In the genomic region with DNA sequence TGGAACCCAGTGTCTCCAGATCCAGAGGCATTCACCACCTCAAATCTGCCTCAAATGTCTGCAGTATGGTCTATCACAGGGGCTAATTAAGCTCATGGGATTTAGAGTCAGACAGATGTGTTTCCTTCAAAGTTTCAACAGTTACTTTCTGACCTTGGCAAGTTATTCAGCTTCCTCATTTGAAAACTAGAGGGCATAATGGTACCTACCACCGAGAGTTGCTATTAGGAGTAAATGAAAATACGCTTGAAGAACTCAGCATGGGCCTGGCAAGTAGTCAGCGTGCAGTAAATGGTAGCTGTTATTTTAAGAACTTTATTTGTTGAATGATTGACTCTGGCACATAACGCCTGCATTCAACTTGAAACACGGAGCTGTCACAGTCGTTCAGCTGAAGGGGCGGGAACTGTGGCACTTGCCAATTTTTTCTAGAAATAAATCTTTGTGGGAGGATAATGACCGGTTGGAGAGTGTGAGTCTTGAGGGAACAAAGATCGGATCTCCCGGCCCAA, we compare ENCODE assay signal across 8 cellular contexts. TPM values are rescaled to one million over a fixed set of nuclear protein-coding genes. Genes with fewer than 3 reads are reported as not detected.
DNase-seq lines count a peak whose midpoint lies in the region; ATAC-seq and TF ChIP-seq lines count a peak whose summit lies in the region.

No MANE protein-coding gene starts in this region.

- CTCF ChIA-PET in IMR-90 (lab: Yijun Ruan, JAX): interaction anchor here (0.6 kb wide), 1 partner anchor 34 kb away, joined by 5 read pairs; no protein-coding TSS in a partner anchor

- H4K5ac ChIP-seq in IMR-90 (ENCODE audit: low read depth, low read length): peak overlapping the region; percentile 94

- no peak for ATAC-seq in activated T-cell treated with anti-CD3 and anti-CD28 coated beads, Interleukin-2, amount 50 U/mL, for 72 hours (replicated peaks in 1 of 2)
- no peak for ATAC-seq in IMR-90 (ENCODE audit: low read depth)

- peak overlapping the region; percentile 99 for H2AK9ac ChIP-seq in IMR-90 (replicated peaks; ENCODE audit: low read depth, low read length, poor library complexity)

- H3K4me2 ChIP-seq in IMR-90 (ENCODE audit: low read depth, low read length) (peak overlapping the region; percentile 80), SU-DHL-6 (ENCODE audit: low read depth, low read length, poor library complexity, severe bottlenecking) (peak overlapping the region; percentile 97)

- H3K79me2 ChIP-seq in SU-DHL-6 (ENCODE audit: insufficient read depth, low read length): peaks cover 37% of the 10 kb centered on the region

- H3K27me3 Mint-ChIP-seq in activated T-cell treated with anti-CD3 and anti-CD28 coated beads, Interleukin-2, amount 50 U/mL, for 72 hours (ENCODE audit: low read depth): no peaks in the 10 kb centered on the region

- H3K36me3 Mint-ChIP-seq in activated T-cell treated with anti-CD3 and anti-CD28 coated beads, Interleukin-2, amount 50 U/mL, for 72 hours (ENCODE audit: insufficient read depth in 2 of 2): peaks cover 16 to 28% of the 10 kb centered on the region in 2 donors

- peak overlapping the region; percentile 85 to 97 for H3K4me3 Mint-ChIP-seq in activated T-cell treated with anti-CD3 and anti-CD28 coated beads, Interleukin-2, amount 50 U/mL, for 72 hours

- peaks cover 6% of the 10 kb centered on the region for H3K36me3 ChIP-seq in IMR-90 (ENCODE audit: control insufficient read depth, insufficient read depth, low read length)
- H3K36me3 ChIP-seq in SU-DHL-6 (ENCODE audit: low read length): peaks cover 4% of the 10 kb centered on the region; the same call in 1 of the 2 replicates

- peak overlapping the region; percentile 89 for H2BK15ac ChIP-seq in IMR-90 (ENCODE audit: low read depth, low read length)

- peak overlapping the region; percentile 95 for H3K23ac ChIP-seq in IMR-90 (ENCODE audit: low read depth, low read length)

- peaks cover 0 to 13% of the 10 kb centered on the region in 2 experiments; a peak in 1 of 4 replicates for H3K79me1 ChIP-seq in IMR-90 (ENCODE audit: low read depth in 1 of 2, low read length in 2 of 2)

- peaks cover 23% of the 10 kb centered on the region for H3F3A ChIP-seq in SU-DHL-6 (ENCODE audit: insufficient read depth)

- H4K20me1 ChIP-seq in IMR-90 (ENCODE audit: insufficient read depth, low read length) (peaks cover 33% of the 10 kb centered on the region), SU-DHL-6 (ENCODE audit: low read depth, low read length) (no peaks in the 10 kb centered on the region; the same call in 1 of the 2 replicates)

- H2AK5ac ChIP-seq in IMR-90 (ENCODE audit: low read depth, low read length): peak overlapping the region; percentile 96

- intact Hi-C loops in IMR-90 (cut with micrococcal nuclease): no loop called here

- peak overlapping the region; percentile 96 for H3K27ac ChIP-seq in IMR-90 (ENCODE audit: insufficient read depth, low read length)
- peak overlapping the region; percentile 99 for H3K27ac ChIP-seq in SU-DHL-6 (ENCODE audit: low read depth, low read length)

- TSS peak; percentile 91 for BruUV-seq in IMR-90 (replicated peaks; lab: Mats Ljungman, UMichigan)

- H3K4ac ChIP-seq in IMR-90 (ENCODE audit: low read depth, low read length): peak overlapping the region; percentile 100

- TF ChIP-seq POLR2A in IMR-90 (IDR thresholded peaks at IDR 0.05; ENCODE audit: low read depth, low read length): no peak

- peaks cover 7% of the 10 kb centered on the region; the same call in 1 of the 2 replicates for H3K9me1 ChIP-seq in IMR-90 (ENCODE audit: insufficient read depth, low read length)

- H3K4me1 Mint-ChIP-seq in activated T-cell treated with anti-CD3 and anti-CD28 coated beads, Interleukin-2, amount 50 U/mL, for 72 hours (ENCODE audit: low read depth): peaks cover 67% of the 10 kb centered on the region

- no peak for TF ChIP-seq RAD21 in IMR-90 (IDR thresholded peaks at IDR 0.05; ENCODE audit: low read length)

- H3K27me3 ChIP-seq in IMR-90 (ENCODE audit: control insufficient read depth, insufficient read depth, low read length) (no peaks in the 10 kb centered on the region), SU-DHL-6 (ENCODE audit: low read length) (no peaks in the 10 kb centered on the region)

- dilution Hi-C loops in IMR-90 (cut with HindIII; ENCODE audit: low sequenced_read_pairs, unreplicated experiment): no loop called here

- no peak for DNase-seq in activated T-cell treated with anti-CD3 and anti-CD28 coated beads, Interleukin-2, amount 50 U/mL, for 72 hours
- DNase-seq in activated T-cell treated with anti-CD3 and anti-CD28 coated beads, Interleukin-2, amount 50 U/mL, for 48 hours: no peak
- DNase-seq in IMR-90 (peak; percentile 37), fibroblast of peridontal ligament (ENCODE audit: extremely low read depth) (peak; percentile 61), occipital lobe (lab: John Stamatoyannopoulos, UW) (peak; percentile 70), COLO668 (lab: John Stamatoyannopoulos, UW; ENCODE audit: unreplicated experiment) (no peak), GM20000 (ENCODE audit: low spot score) (no peak)

- peak overlapping the region; percentile 100 for H3K56ac ChIP-seq in IMR-90 (ENCODE audit: extremely low read depth, insufficient read depth, low read length)

- no peaks in the 10 kb centered on the region for H3K9me2 ChIP-seq in SU-DHL-6 (replicated peaks; ENCODE audit: insufficient read depth, low read length)

- H3K18ac ChIP-seq in IMR-90 (ENCODE audit: low read depth, low read length): peak overlapping the region; percentile 87

- TF ChIP-seq CTCF in IMR-90 (conservative IDR thresholded peaks at IDR 0.05; ENCODE audit: low read depth, low read length): no peak
- no peak for TF ChIP-seq CTCF in SU-DHL-6 (IDR thresholded peaks at IDR 0.05; ENCODE audit: insufficient read depth, low read length, poor library complexity, severe bottlenecking)
- no peak for TF ChIP-seq CTCF in GM20000 (IDR thresholded peaks at IDR 0.05; ENCODE audit: extremely low read depth, missing control alignments)

- H3K4me1 ChIP-seq in IMR-90 (ENCODE audit: control insufficient read depth, insufficient read depth, low read length): peaks cover 7% of the 10 kb centered on the region

- H2BK5ac ChIP-seq in IMR-90 (ENCODE audit: low read depth, low read length, poor library complexity, severe bottlenecking): peak overlapping the region; percentile 97

- H3K9me3 ChIP-seq in IMR-90 (ENCODE audit: control insufficient read depth, insufficient read depth, low read length) (no peaks in the 10 kb centered on the region), SU-DHL-6 (ENCODE audit: insufficient read depth, low read length) (no peaks in the 10 kb centered on the region)

- peak overlapping the region; percentile 97 for H2BK120ac ChIP-seq in IMR-90 (ENCODE audit: low read depth, low read length)

- H3K4me3 ChIP-seq in IMR-90 (ENCODE audit: insufficient read depth, low read depth, low read length) (peak overlapping the region; percentile 63), SU-DHL-6 (ENCODE audit: insufficient read depth, low read length, poor library complexity, severe bottlenecking) (peak overlapping the region; percentile 77)

- POLR2A ChIA-PET in IMR-90 (lab: Charles Lee; ENCODE audit: unreplicated experiment): interaction anchor here (0.5 to 1.0 kb wide), 5 partner anchors 8 to 181 kb away, joined by 3 to 4 read pairs (median 3); no protein-coding TSS in a partner anchor

- H3K9ac ChIP-seq in IMR-90 (ENCODE audit: low read depth, low read length): peak overlapping the region; percentile 92
- H3K9ac ChIP-seq in SU-DHL-6 (ENCODE audit: low read length): peak overlapping the region; percentile 89

- in situ Hi-C loops in IMR-90 (cut with MboI; ENCODE audit: low sequenced_read_pairs): loop anchor here (10.0 kb wide), 1 partner anchor 224 kb away; no protein-coding TSS in a partner anchor

- H4K8ac ChIP-seq in IMR-90 (ENCODE audit: low read depth in 2 of 2, low read length in 2 of 2): peak overlapping the region; percentile 98 to 99

- H3K14ac ChIP-seq in IMR-90 (replicated peaks; ENCODE audit: low read depth, low read length): peak overlapping the region; percentile 98

- no peaks in the 10 kb centered on the region for H3K9me3 Mint-ChIP-seq in activated T-cell treated with anti-CD3 and anti-CD28 coated beads, Interleukin-2, amount 50 U/mL, for 72 hours

- peak overlapping the region; percentile 99 for H3K27ac Mint-ChIP-seq in activated T-cell treated with anti-CD3 and anti-CD28 coated beads, Interleukin-2, amount 50 U/mL, for 72 hours

- peak overlapping the region; percentile 50 for H2BK20ac ChIP-seq in IMR-90 (ENCODE audit: low read depth, low read length)

- WGBS in IMR-90 (ENCODE audit: extremely low coverage in 2 of 2, insufficient read length in 1 of 2), 2 experiments: 3% methylated on average over 7 of the region's 10 CpGs; no CpG with 5 or more reads in 1 of the 2 experiments

- H4K91ac ChIP-seq in IMR-90 (ENCODE audit: insufficient read depth, low read depth, low read length): peak overlapping the region; percentile 98

- H2AFZ ChIP-seq in IMR-90 (replicated peaks; ENCODE audit: low read length, poor library complexity) (peak overlapping the region; percentile 89), SU-DHL-6 (ENCODE audit: low read depth, low read length, severe bottlenecking) (peak overlapping the region; percentile 73)

TF ChIP-seq in IMR-90, 13 proteins besides CTCF, POLR2A, EP300 and RAD21:
- TF ChIP-seq MXI1 (IDR thresholded peaks at IDR 0.05; ENCODE audit: borderline replicate concordance, low read depth, low read length): no peak
- 0 out of 2 replicates have a peak, but pooled peaks have one; percentile 56 for TF ChIP-seq CHD1 (IDR thresholded peaks at IDR 0.05; ENCODE audit: low read depth, low read length)
TF ChIP-seq in IMR-90: peak in this region for 1.

RNA-seq across cellular contexts. Expression of a gene that starts 1.2 kb away (rescaled TPM):
- total RNA-seq in activated T-cell treated with anti-CD3 and anti-CD28 coated beads, Interleukin-2, amount 50 U/mL, for 72 hours: 100 to 1,000 TPM; 401 to 411 TPM
- total RNA-seq in IMR-90 (2012; rRNA removed): 756 and 792 TPM in 2 replicates
- polyA plus RNA-seq in IMR-90 (2012; rRNA removed): 405 and 434 TPM in 2 replicates
- polyA plus RNA-seq in IMR-90 (2012; cell fraction: cytosol; rRNA removed): 135 and 138 TPM in 2 replicates
- polyA plus RNA-seq in IMR-90 (2012; cell fraction: nucleus; rRNA removed; ENCODE audit: low replicate concordance): 70.1 and 267 TPM in 2 replicates
- total RNA-seq in occipital lobe: 126 TPM

RNA-seq across cellular contexts. Expression of a gene that starts 57.8 kb away (rescaled TPM):
- 10 to 100 TPM; 52.6 to 53.2 TPM for total RNA-seq in activated T-cell treated with anti-CD3 and anti-CD28 coated beads, Interleukin-2, amount 50 U/mL, for 72 hours
- 41.4 and 55.4 TPM in 2 replicates for total RNA-seq in IMR-90 (2012; rRNA removed)
- polyA plus RNA-seq in IMR-90 (2012; rRNA removed): 19.9 and 22.7 TPM in 2 replicates
- polyA plus RNA-seq in IMR-90 (2012; cell fraction: cytosol; rRNA removed): 9.5 and 13.9 TPM in 2 replicates
- 4.2 and 13.5 TPM in 2 replicates for polyA plus RNA-seq in IMR-90 (2012; cell fraction: nucleus; rRNA removed; ENCODE audit: low replicate concordance)
- total RNA-seq in occipital lobe: 41.0 TPM

Comparison
In these comparisons a context has a peak if more than half of its experiments do, and no peak if none do; other contexts are left out.
1. DNase-seq: peak in IMR-90 (single experiment), fibroblast of peridontal ligament (single experiment) and occipital lobe (single experiment); none in activated T-cell treated with anti-CD3 and anti-CD28 coated beads, Interleukin-2, amount 50 U/mL, for 72 hours (0 of 2), activated T-cell treated with anti-CD3 and anti-CD28 coated beads, Interleukin-2, amount 50 U/mL, for 48 hours (0 of 2), COLO668 (single experiment) and GM20000 (single experiment).